Comparison of ENCODE assay signal across 1 cellular context in the genomic region with DNA sequence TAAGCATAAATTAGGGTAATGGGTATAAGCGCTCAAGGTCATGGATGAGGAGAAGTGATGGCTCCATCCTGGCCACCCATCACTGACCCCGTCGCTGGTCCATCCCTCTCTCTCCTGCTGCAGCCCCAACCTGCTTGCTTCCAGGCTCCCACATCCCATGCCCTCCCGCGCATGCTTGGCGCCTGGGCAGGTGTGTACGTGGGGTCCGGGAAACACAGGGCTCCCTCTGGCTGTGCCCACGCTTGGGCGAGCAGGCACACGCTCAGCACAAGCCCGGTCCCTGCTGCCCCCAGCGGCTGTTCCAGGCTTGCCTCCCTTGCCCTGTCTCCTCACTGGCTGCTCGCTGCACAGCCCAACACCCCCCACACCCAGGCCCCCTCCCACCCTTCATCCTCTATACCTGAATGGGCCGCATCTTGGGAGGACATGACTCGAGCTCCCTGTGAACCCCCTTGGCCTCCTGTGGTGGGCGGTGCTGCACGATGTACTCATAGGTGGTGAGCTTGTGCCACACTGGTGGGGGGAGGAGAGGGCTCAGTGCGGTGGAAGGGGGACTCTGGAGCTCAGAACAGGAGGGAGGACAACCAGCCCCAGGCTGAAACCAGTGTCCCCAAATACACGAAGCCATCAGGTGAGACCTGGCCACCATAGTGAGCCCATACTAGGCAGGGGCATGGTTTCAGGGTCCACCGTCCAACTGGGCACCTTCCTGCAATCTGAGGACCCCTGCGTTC.
A peak's percentile ranks its signal among the peaks of the same experiment; 100 is the strongest.
TF ChIP-seq lines count a peak whose summit lies in the region.

No MANE protein-coding gene starts in this region.

TF ChIP-seq in K562, 482 proteins besides CTCF, POLR2A, EP300 and RAD21:
- TF ChIP-seq ESRRA (IDR thresholded peaks at IDR 0.05; ENCODE audit: borderline replicate concordance, low read depth) (peak; percentile 73), GATAD2A (IDR thresholded peaks at IDR 0.05) (no peak), ILF3 (IDR thresholded peaks at IDR 0.05; ENCODE audit: borderline replicate concordance) (no peak), PHB2 (IDR thresholded peaks at IDR 0.05; ENCODE audit: low read depth) (no peak)
- TF ChIP-seq, protein P1, sequence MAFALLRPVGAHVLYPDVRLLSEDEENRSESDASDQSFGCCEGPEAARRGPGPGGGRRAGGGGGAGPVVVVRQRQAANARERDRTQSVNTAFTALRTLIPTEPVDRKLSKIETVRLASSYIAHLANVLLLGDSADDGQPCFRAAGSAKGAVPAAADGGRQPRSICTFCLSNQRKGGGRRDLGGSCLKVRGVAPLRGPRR (CRISPR knock-in tag; IDR thresholded peaks at IDR 0.05), result no peak
- TF ChIP-seq, protein P2, sequence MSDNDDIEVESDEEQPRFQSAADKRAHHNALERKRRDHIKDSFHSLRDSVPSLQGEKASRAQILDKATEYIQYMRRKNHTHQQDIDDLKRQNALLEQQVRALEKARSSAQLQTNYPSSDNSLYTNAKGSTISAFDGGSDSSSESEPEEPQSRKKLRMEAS (CRISPR knock-in tag; IDR thresholded peaks at IDR 0.05), result no peak
- TF ChIP-seq, protein P3, sequence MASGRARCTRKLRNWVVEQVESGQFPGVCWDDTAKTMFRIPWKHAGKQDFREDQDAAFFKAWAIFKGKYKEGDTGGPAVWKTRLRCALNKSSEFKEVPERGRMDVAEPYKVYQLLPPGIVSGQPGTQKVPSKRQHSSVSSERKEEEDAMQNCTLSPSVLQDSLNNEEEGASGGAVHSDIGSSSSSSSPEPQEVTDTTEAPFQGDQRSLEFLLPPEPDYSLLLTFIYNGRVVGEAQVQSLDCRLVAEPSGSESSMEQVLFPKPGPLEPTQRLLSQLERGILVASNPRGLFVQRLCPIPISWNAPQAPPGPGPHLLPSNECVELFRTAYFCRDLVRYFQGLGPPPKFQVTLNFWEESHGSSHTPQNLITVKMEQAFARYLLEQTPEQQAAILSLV (tag; IDR thresholded peaks at IDR 0.05), result no peak
